ENCODE assay signal across 17 cellular contexts in genomic region chr18:12477606-12478005, GRCh38.
DNase-seq lines count a peak whose midpoint lies in the region; ATAC-seq and TF ChIP-seq lines count a peak whose summit lies in the region.
"Had no signal": no experiment of that assay in that cellular context is flagged by ENCODE, and none has a peak within 500 bp of the region (broad histone marks: within the 10 kb centered on the region; RNA-seq: fewer than 3 reads in every experiment).

No MANE protein-coding gene starts in this region.

- H2AFZ ChIP-seq in H9 (ENCODE audit: low read length) (no peak overlapping the region), smooth muscle cell (ENCODE audit: low read depth) (no peak overlapping the region)
- H2AFZ ChIP-seq: GM23248 had no signal

- TF ChIP-seq CTCF in H9 (conservative IDR thresholded peaks at IDR 0.05) = no peak
- no peak for TF ChIP-seq CTCF in smooth muscle cell (IDR thresholded peaks at IDR 0.05; ENCODE audit: borderline replicate concordance, insufficient read depth, poor library complexity, severe bottlenecking)

- peaks cover 7% of the 10 kb centered on the region for H3F3A ChIP-seq in smooth muscle cell (ENCODE audit: low read depth)

- H3K14ac ChIP-seq in H9 (ENCODE audit: insufficient read depth, low read length) = no peak overlapping the region

- H4K20me1 ChIP-seq in H9 (ENCODE audit: control insufficient read depth, insufficient read depth, insufficient read length) (no peaks in the 10 kb centered on the region), smooth muscle cell (ENCODE audit: low read depth) (no peaks in the 10 kb centered on the region)

- H4K5ac ChIP-seq in H9 (ENCODE audit: insufficient read length, low read depth, low read length) = no peak overlapping the region

- H3K4ac ChIP-seq in H9 (ENCODE audit: low read depth, low read length) = no peak overlapping the region

- H3K27ac Mint-ChIP-seq in H9 = peak overlapping the region; percentile 0 to 11 (median 4); a peak in 5 of 7 replicates
- H3K27ac Mint-ChIP-seq in central memory CD8-positive, alpha-beta T cell (ENCODE audit: low read depth) = peak overlapping the region; percentile 50
- H3K27ac Mint-ChIP-seq in naive thymus-derived CD4-positive, alpha-beta T cell = no peak overlapping the region
- H3K27ac Mint-ChIP-seq: B cell; CD4-positive, alpha-beta T cell had no signal

- WGBS in H9 (ENCODE audit: extremely low coverage, insufficient read length, low lambda C conversion rate) = no CpG with 5 or more reads among the region's 11 CpGs
- 89% methylated on average over 11 of the region's 11 CpGs for WGBS in smooth muscle cell (ENCODE audit: low lambda C conversion rate)

- no peak overlapping the region for H3K27ac ChIP-seq in H9 (ENCODE audit: insufficient read length, low read depth, low read length)
- H3K27ac ChIP-seq in naive thymus-derived CD4-positive, alpha-beta T cell (ENCODE audit: low read depth, low read length) = no peak overlapping the region
- peak overlapping the region; percentile 29 for H3K27ac ChIP-seq in smooth muscle cell (ENCODE audit: low read depth)
- H3K27ac ChIP-seq: GM23248 had no signal

- H3K4me1 Mint-ChIP-seq in H9 = peaks cover 13 to 19% of the 10 kb centered on the region in 2 experiments
- peaks cover 10% of the 10 kb centered on the region for H3K4me1 Mint-ChIP-seq in central memory CD8-positive, alpha-beta T cell
- H3K4me1 Mint-ChIP-seq in naive thymus-derived CD4-positive, alpha-beta T cell = peaks cover 0 to 9% (median 4%) of the 10 kb centered on the region in 7 donors
- H3K4me1 Mint-ChIP-seq: B cell had no signal

- no peak overlapping the region for H3K4me3 ChIP-seq in naive thymus-derived CD4-positive, alpha-beta T cell (ENCODE audit: low read length)
- H3K4me3 ChIP-seq in smooth muscle cell = no peak overlapping the region
- H3K4me3 ChIP-seq: GM23248, HAP-1 had no signal

- intact Hi-C loops in naive thymus-derived CD4-positive, alpha-beta T cell (cut with micrococcal nuclease) = no loop called here

- ATAC-seq in central memory CD8-positive, alpha-beta T cell (replicated peaks; ENCODE audit: extremely low read depth, poor library complexity, severe bottlenecking) = peak; percentile 86
- ATAC-seq in naive thymus-derived CD4-positive, alpha-beta T cell = peak; percentile 36
- ATAC-seq in HG03342 (IDR thresholded peaks at IDR 0.05; ENCODE audit: unreplicated experiment) = no peak
- ATAC-seq: HepG2 had no signal

- H3K4me3 Mint-ChIP-seq in H9 = no peak overlapping the region
- H3K4me3 Mint-ChIP-seq in central memory CD8-positive, alpha-beta T cell = no peak overlapping the region
- no peak overlapping the region for H3K4me3 Mint-ChIP-seq in naive thymus-derived CD4-positive, alpha-beta T cell
- H3K4me3 Mint-ChIP-seq: B cell; CD4-positive, alpha-beta T cell had no signal

- H3K56ac ChIP-seq in H9 (ENCODE audit: insufficient read length, low read depth, low read length) = no peak overlapping the region

- no peaks in the 10 kb centered on the region for H3K79me2 ChIP-seq in H9 (ENCODE audit: insufficient read depth, low read length)
- H3K79me2 ChIP-seq in smooth muscle cell (ENCODE audit: low read depth) = peaks cover 5% of the 10 kb centered on the region

- no peak overlapping the region for H2BK12ac ChIP-seq in H9 (ENCODE audit: insufficient read length, low read depth, low read length)

- no peak overlapping the region for H2BK15ac ChIP-seq in H9 (ENCODE audit: low read depth, low read length)

- H3K9me3 ChIP-seq in H9 (ENCODE audit: control insufficient read depth, low read depth, low read length) = no peaks in the 10 kb centered on the region
- no peaks in the 10 kb centered on the region for H3K9me3 ChIP-seq in naive thymus-derived CD4-positive, alpha-beta T cell (ENCODE audit: control insufficient read depth in 2 of 3, low read length in 3 of 3)
- no peaks in the 10 kb centered on the region for H3K9me3 ChIP-seq in smooth muscle cell (replicated peaks; ENCODE audit: low read depth)
- H3K9me3 ChIP-seq: HAP-1 had no signal

- no peaks in the 10 kb centered on the region; a peak in 2 of 7 replicates for H3K36me3 Mint-ChIP-seq in H9 (ENCODE audit: insufficient read depth in 1 of 3, low read depth in 3 of 3)
- H3K36me3 Mint-ChIP-seq in central memory CD8-positive, alpha-beta T cell (ENCODE audit: insufficient read depth) = no peaks in the 10 kb centered on the region
- no peaks in the 10 kb centered on the region for H3K36me3 Mint-ChIP-seq in naive thymus-derived CD4-positive, alpha-beta T cell

- H3K79me1 ChIP-seq in H9 (ENCODE audit: insufficient read depth, low read depth, low read length, poor library complexity, severe bottlenecking) = no peaks in the 10 kb centered on the region

- no peak overlapping the region for H3K18ac ChIP-seq in H9 (ENCODE audit: insufficient read length, low read depth, low read length)

- no peak overlapping the region for H3K23ac ChIP-seq in H9 (ENCODE audit: insufficient read length, low read depth, low read length)

- no peak overlapping the region for H2AK5ac ChIP-seq in H9 (ENCODE audit: insufficient read length, low read length)

- H3T11ph ChIP-seq in H9 (ENCODE audit: low read length) = no peak overlapping the region

- H3K4me1 ChIP-seq in H9 (ENCODE audit: insufficient read depth, low read length) (no peaks in the 10 kb centered on the region), smooth muscle cell (ENCODE audit: low read depth) (peaks cover 4% of the 10 kb centered on the region)
- H3K4me1 ChIP-seq in naive thymus-derived CD4-positive, alpha-beta T cell (ENCODE audit: control insufficient read depth in 2 of 2, insufficient read depth in 2 of 2, low read length in 2 of 2) = no peaks in the 10 kb centered on the region
- H3K4me1 ChIP-seq: HAP-1 had no signal

- POLR2A ChIA-PET in naive thymus-derived CD4-positive, alpha-beta T cell (lab: Charles Lee) = no interaction called here

- H2BK120ac ChIP-seq in H9 (ENCODE audit: low read depth, low read length, poor library complexity, severe bottlenecking) = no peak overlapping the region

- no peaks in the 10 kb centered on the region for H3K27me3 Mint-ChIP-seq in H9 (ENCODE audit: low read depth)
- no peaks in the 10 kb centered on the region for H3K27me3 Mint-ChIP-seq in central memory CD8-positive, alpha-beta T cell
- peaks cover 0 to 3% (median 0%) of the 10 kb centered on the region in 5 donors for H3K27me3 Mint-ChIP-seq in naive thymus-derived CD4-positive, alpha-beta T cell
- H3K27me3 Mint-ChIP-seq: B cell; CD4-positive, alpha-beta T cell had no signal

- H2BK20ac ChIP-seq in H9 (ENCODE audit: low read depth, low read length, poor library complexity, severe bottlenecking) = no peak overlapping the region

- H3K23me2 ChIP-seq in H9 (ENCODE audit: insufficient read length, low read depth, low read length, poor library complexity, severe bottlenecking) = no peaks in the 10 kb centered on the region

- H3K9ac ChIP-seq in H9 (ENCODE audit: extremely low read depth, insufficient read length, low read length) (no peak overlapping the region), smooth muscle cell (ENCODE audit: low read depth) (no peak overlapping the region)
- H3K9ac ChIP-seq: GM23248 had no signal

- no peaks in the 10 kb centered on the region for H3K36me3 ChIP-seq in naive thymus-derived CD4-positive, alpha-beta T cell (ENCODE audit: control insufficient read depth in 2 of 3, insufficient read depth in 3 of 3, low read length in 3 of 3)
- no peaks in the 10 kb centered on the region for H3K36me3 ChIP-seq in smooth muscle cell (ENCODE audit: low read depth)
- H3K36me3 ChIP-seq: HAP-1 had no signal

- no peak for DNase-seq in H9
- no peak for DNase-seq in central memory CD8-positive, alpha-beta T cell (ENCODE audit: low spot score in 2 of 2)
- no peak for DNase-seq in naive thymus-derived CD4-positive, alpha-beta T cell
- DNase-seq in smooth muscle cell (lab: John Stamatoyannopoulos, UW; ENCODE audit: unreplicated experiment) = no peak
- no peak for DNase-seq in NCI-H748 (lab: John Stamatoyannopoulos, UW; ENCODE audit: unreplicated experiment)
- DNase-seq in iPS-NIHi11 (ENCODE audit: low spot score) = no peak
- DNase-seq in SIG-M5 (lab: John Stamatoyannopoulos, UW) = no peak
- DNase-seq: ACHN; C1 segment of cervical spinal cord; Calu3; CD4-positive, alpha-beta T cell; DMS 273 treated with DMSO at 0.1 percent for 48 hours; GM23248 had no signal

- CTCF ChIA-PET in naive thymus-derived CD4-positive, alpha-beta T cell (lab: Charles Lee) = no interaction called here

- H3K27me3 ChIP-seq in H9 (ENCODE audit: insufficient read depth, low read length) (no peaks in the 10 kb centered on the region), smooth muscle cell (ENCODE audit: low read depth) (no peaks in the 10 kb centered on the region)
- no peaks in the 10 kb centered on the region for H3K27me3 ChIP-seq in naive thymus-derived CD4-positive, alpha-beta T cell (ENCODE audit: control insufficient read depth in 2 of 2, insufficient read depth in 2 of 2, low read length in 2 of 2)

- no peak overlapping the region for H4K91ac ChIP-seq in H9 (ENCODE audit: insufficient read length, low read depth, low read length)

- no peak overlapping the region for H2BK5ac ChIP-seq in H9 (ENCODE audit: insufficient read length, low read length)

- H4K8ac ChIP-seq in H9 (replicated peaks; ENCODE audit: insufficient read length, low read depth, low read length) = no peak overlapping the region

- no peaks in the 10 kb centered on the region for H3K9me3 Mint-ChIP-seq in H9
- H3K9me3 Mint-ChIP-seq in central memory CD8-positive, alpha-beta T cell = no peaks in the 10 kb centered on the region
- H3K9me3 Mint-ChIP-seq in naive thymus-derived CD4-positive, alpha-beta T cell = no peaks in the 10 kb centered on the region
- H3K9me3 Mint-ChIP-seq: CD4-positive, alpha-beta T cell had no signal

- H3K4me2 ChIP-seq in H9 (ENCODE audit: insufficient read depth, insufficient read length, low read length) (no peak overlapping the region), smooth muscle cell (no peak overlapping the region)

Comparison
In these comparisons a context has a peak if more than half of its experiments do, and no peak if none do; other contexts are left out.
1. H3K27ac Mint-ChIP-seq: peak in H9 (3 of 3) and central memory CD8-positive, alpha-beta T cell (single experiment); none in naive thymus-derived CD4-positive, alpha-beta T cell (0 of 9).